Comparison of ENCODE assay signal across 8 cellular contexts in the genomic region with DNA sequence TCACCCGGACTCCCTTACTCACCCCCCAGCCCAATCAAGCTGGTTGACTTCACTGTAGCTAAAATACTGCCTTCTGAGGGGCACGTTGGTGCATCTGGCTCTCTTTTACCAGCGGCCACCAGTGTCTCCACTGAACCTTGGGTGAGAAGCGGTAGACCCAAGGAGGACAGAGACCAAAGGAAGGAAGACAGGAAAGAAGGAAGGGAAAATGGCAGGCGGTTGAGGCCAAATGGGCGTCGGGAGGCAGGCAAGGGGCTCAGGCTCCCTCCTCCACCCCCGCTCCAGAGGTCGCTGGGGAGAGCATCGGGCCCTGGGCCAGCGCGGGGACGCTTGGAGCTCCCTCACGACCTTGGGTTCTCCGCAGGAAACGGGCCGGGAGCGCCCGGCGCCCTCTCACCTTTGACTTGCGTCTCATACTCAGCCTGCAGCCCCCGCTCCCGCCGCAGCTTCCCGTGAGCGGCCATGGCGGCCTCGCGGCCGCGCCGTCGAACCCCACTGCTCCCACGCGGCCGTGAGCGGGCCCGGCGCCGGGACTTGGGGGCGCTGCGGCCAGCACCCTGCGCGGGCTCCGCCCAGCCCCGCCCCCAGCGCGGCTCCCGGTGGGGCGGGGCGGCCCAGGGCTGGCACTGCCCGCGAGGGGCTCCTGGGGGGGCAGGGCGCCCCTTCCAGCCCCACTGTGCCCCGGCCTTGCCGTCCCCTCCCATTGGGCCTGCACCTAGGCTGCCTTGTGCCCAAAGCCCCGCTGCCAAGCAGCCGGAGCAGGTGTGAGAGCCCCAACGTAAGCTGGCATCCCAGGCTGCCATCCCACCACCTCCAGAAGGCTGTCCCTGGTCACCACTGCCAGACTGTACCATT. TPM values are rescaled to one million over a fixed set of nuclear protein-coding genes. Genes with fewer than 3 reads are reported as not detected.
DNase-seq lines count a peak whose midpoint lies in the region; ATAC-seq, FAIRE-seq and TF ChIP-seq lines count a peak whose summit lies in the region.

ARHGAP4 (minus strand) TSS at position 526 of the 855 bp plus-strand sequence; CDS start at position 464, 62 bp downstream.

- H3K4me3 ChIP-seq in A673 (ENCODE audit: low read depth, low read length, poor library complexity, severe bottlenecking) (peak within 1 kb of the TSS; percentile 58), HAP-1 (peak within 1 kb of the TSS; percentile 50), WI38 (ENCODE audit: low read depth, low read length) (peak within 1 kb of the TSS; percentile 65; the same call in 1 of the 2 replicates)

- intact Hi-C loops in A673 (cut with micrococcal nuclease; ENCODE audit: unreplicated experiment) (no loop called here), natural killer cell (cut with micrococcal nuclease) (loop anchor here (2.0 to 10.0 kb wide), 3 partner anchors 19 to 169 kb away; partner anchors contain the start of gene MECP2)

- CTCF ChIA-PET in A673 (lab: Charles Lee), result no interaction called here

- DNase-seq in A673 (ENCODE audit: low spot score) (no peak), HAP-1 (ENCODE audit: low spot score in 2 of 2) (peak in 1 of 2 experiments; percentile 55), natural killer cell (peak; percentile 44), ureter (ENCODE audit: low spot score) (no peak), HTR-8/SVneo (ENCODE audit: insufficient read length, low spot score) (no peak), iPS-NIHi11 (ENCODE audit: low spot score) (no peak)
- peak in 2 of 3 experiments; percentile 21 to 25 for DNase-seq in effector memory CD8-positive, alpha-beta T cell

- H3K4me3 Mint-ChIP-seq in effector memory CD8-positive, alpha-beta T cell, result peak within 1 kb of the TSS; percentile 89 to 91
- H3K4me3 Mint-ChIP-seq in natural killer cell, result peak within 1 kb of the TSS; percentile 90

- FAIRE-seq in HTR-8/SVneo (lab: Jason Lieb, UNC), result no peak

- H3K9me3 ChIP-seq in A673 (ENCODE audit: low read depth, low read length, poor library complexity, severe bottlenecking) (no peaks in the 10 kb centered on the region), HAP-1 (no peaks in the 10 kb centered on the region)

- no peaks in the 10 kb centered on the region for H3K36me3 ChIP-seq in A673 (ENCODE audit: insufficient read depth, low read length, poor library complexity, severe bottlenecking)
- peaks cover 16% of the 10 kb centered on the region for H3K36me3 ChIP-seq in HAP-1 (replicated peaks)

- H3K9me3 Mint-ChIP-seq in effector memory CD8-positive, alpha-beta T cell, result no peaks in the 10 kb centered on the region
- H3K9me3 Mint-ChIP-seq in natural killer cell, result no peaks in the 10 kb centered on the region

- H3K27me3 ChIP-seq in A673 (replicated peaks; ENCODE audit: insufficient read depth, low read depth, low read length, poor library complexity) (no peaks in the 10 kb centered on the region), HAP-1 (ENCODE audit: low read depth) (no peaks in the 10 kb centered on the region)

- ATAC-seq in effector memory CD8-positive, alpha-beta T cell (replicated peaks), result peak; percentile 2
- peak in 1 of 3 donors; percentile 3 for ATAC-seq in natural killer cell

- H3K27ac ChIP-seq in A673 (ENCODE audit: low read depth, low read length, poor library complexity, severe bottlenecking), result peak within 1 kb of the TSS; percentile 94

- H3K4me1 ChIP-seq in A673 (ENCODE audit: insufficient read depth, low read length, poor library complexity, severe bottlenecking), result peaks cover 20% of the 10 kb centered on the region
- H3K4me1 ChIP-seq in HAP-1, result peaks cover 40% of the 10 kb centered on the region

- peak within 1 kb of the TSS; percentile 95 to 99 for H3K27ac Mint-ChIP-seq in effector memory CD8-positive, alpha-beta T cell
- peak within 1 kb of the TSS; percentile 91 to 96 for H3K27ac Mint-ChIP-seq in natural killer cell

- no TSS peak for BruUV-seq in A673 (replicated peaks; lab: Mats Ljungman, UMichigan)

- in situ Hi-C loops in HAP-1 (cut with MboI; ENCODE audit: low sequenced_read_pairs), result no loop called here

- H3K27me3 Mint-ChIP-seq in effector memory CD8-positive, alpha-beta T cell, result no peaks in the 10 kb centered on the region
- H3K27me3 Mint-ChIP-seq in natural killer cell (ENCODE audit: low read depth in 2 of 2), result no peaks in the 10 kb centered on the region

- TF ChIP-seq CTCF in A673 (conservative IDR thresholded peaks at IDR 0.05; ENCODE audit: low read depth, low read length) (no peak), WI38 (IDR thresholded peaks at IDR 0.05; ENCODE audit: low read depth, low read length) (no peak), natural killer cell (IDR thresholded peaks at IDR 0.05) (no peak)

- POLR2A ChIA-PET in A673 (lab: Charles Lee; ENCODE audit: low non-redundant PET), result no interaction called here

- peaks cover 23 to 36% of the 10 kb centered on the region in 2 donors for H3K4me1 Mint-ChIP-seq in effector memory CD8-positive, alpha-beta T cell (ENCODE audit: low read depth in 2 of 2)
- peaks cover 35 to 56% of the 10 kb centered on the region in 2 donors for H3K4me1 Mint-ChIP-seq in natural killer cell

- H3K36me3 Mint-ChIP-seq in effector memory CD8-positive, alpha-beta T cell (ENCODE audit: insufficient read depth), result peaks cover 45% of the 10 kb centered on the region
- H3K36me3 Mint-ChIP-seq in natural killer cell, result no peaks in the 10 kb centered on the region

RNA-seq across cellular contexts. Expression of gene ARHGAP4, which starts in this region (rescaled TPM):
- total RNA-seq in A673 (2021) (43.0 and 45.7 TPM in 2 replicates), natural killer cell (100 to 1,000 TPM; 352 to 398 (median 384) TPM), ureter (43.7 TPM)

Comparison
In these comparisons a context has a peak if more than half of its experiments do, and no peak if none do; other contexts are left out.
1. DNase-seq: peak in effector memory CD8-positive, alpha-beta T cell (2 of 3) and natural killer cell (single experiment); none in A673 (single experiment), ureter (single experiment), HTR-8/SVneo (single experiment) and iPS-NIHi11 (single experiment).
2. Peak in every context shown above with its lines, with median percentiles within 50 percentile points of each other: H3K4me3 ChIP-seq.